Comparison of ENCODE assay signal across 14 cellular contexts in genomic region chr20:32586291-32586690, GRCh38. TPM values are rescaled to one million over a fixed set of nuclear protein-coding genes. Genes with fewer than 3 reads are reported as not detected.
DNase-seq lines count a peak whose midpoint lies in the region; ATAC-seq and TF ChIP-seq lines count a peak whose summit lies in the region.
"Had no signal": no experiment of that assay in that cellular context is flagged by ENCODE, and none has a peak within 500 bp of the region (broad histone marks: within the 10 kb centered on the region; RNA-seq: fewer than 3 reads in every experiment).

No MANE protein-coding gene starts in this region.

- no peak for TF ChIP-seq CTCF in WTC11 (IDR thresholded peaks at IDR 0.05)
- TF ChIP-seq CTCF in endodermal cell (conservative IDR thresholded peaks at IDR 0.05), result no peak

- H3K4me1 Mint-ChIP-seq in activated naive CD4-positive, alpha-beta T cell treated with anti-CD3 and anti-CD28 coated beads, Interleukin-2, amount 50 U/mL, for 24 hours, result peaks cover 34% of the 10 kb centered on the region
- H3K4me1 Mint-ChIP-seq in WTC11 (peaks cover 21% of the 10 kb centered on the region), endodermal cell (peaks cover 11% of the 10 kb centered on the region)
- H3K4me1 Mint-ChIP-seq in stimulated activated naive B cell treated with anti-CD40 and anti-IgM and Interleukin-4, amounts not matched to agents 10 μg/mL and 1 μg/mL and 100 μg/mL, for 72 hours, result peaks cover 24 to 28% of the 10 kb centered on the region in 2 donors

- no peak for DNase-seq in activated naive CD4-positive, alpha-beta T cell treated with Interleukin-2 at 50 U/mL for 16 hours
- DNase-seq in WTC11 (ENCODE audit: low spot score), result no peak
- no peak for DNase-seq in endodermal cell
- DNase-seq in stimulated activated naive B cell treated with anti-CD40 and anti-IgM and Interleukin-4, amounts not matched to agents 10 μg/mL and 1 μg/mL and 100 μg/mL, for 72 hours, result no peak
- DNase-seq in T1000 (lab: John Stamatoyannopoulos, UW), result no peak
- DNase-seq: DND-41; effector CD4-positive, alpha-beta T cell; NCI-H1694; NCI-H510A had no signal

- H3K36me3 ChIP-seq in endodermal cell (ENCODE audit: control insufficient read depth, insufficient read depth, low read length), result no peaks in the 10 kb centered on the region
- H3K36me3 ChIP-seq: ovary had no signal

- no peaks in the 10 kb centered on the region for H3K9me3 ChIP-seq in endodermal cell (ENCODE audit: control insufficient read depth, low read length)
- H3K9me3 ChIP-seq: ovary had no signal

- H3K36me3 Mint-ChIP-seq in activated naive CD4-positive, alpha-beta T cell treated with anti-CD3 and anti-CD28 coated beads, Interleukin-2, amount 50 U/mL, for 24 hours, result no peaks in the 10 kb centered on the region
- H3K36me3 Mint-ChIP-seq in WTC11 (no peaks in the 10 kb centered on the region), endodermal cell (ENCODE audit: low read depth) (no peaks in the 10 kb centered on the region)
- H3K36me3 Mint-ChIP-seq in stimulated activated naive B cell treated with anti-CD40 and anti-IgM and Interleukin-4, amounts not matched to agents 10 μg/mL and 1 μg/mL and 100 μg/mL, for 72 hours, result no peaks in the 10 kb centered on the region

- no peak for ATAC-seq in WTC11
- peak in 1 of 2 donors; percentile 30 for ATAC-seq in stimulated activated naive B cell treated with anti-CD40 and anti-IgM and Interleukin-4, amounts not matched to agents 10 μg/mL and 1 μg/mL and 100 μg/mL, for 72 hours (replicated peaks)
- no peak for ATAC-seq in HG03378 (IDR thresholded peaks at IDR 0.05; ENCODE audit: unreplicated experiment)
- no peak for ATAC-seq in HG03342 (IDR thresholded peaks at IDR 0.05; ENCODE audit: unreplicated experiment)

- CTCF ChIA-PET in WTC11 (lab: Charles Lee), result interaction anchor here (0.5 to 1.8 kb wide), 5 partner anchors 14 to 283 kb away, joined by 3 to 5 read pairs (median 3); no protein-coding TSS in a partner anchor

- no peaks in the 10 kb centered on the region for H3K9me3 Mint-ChIP-seq in activated naive CD4-positive, alpha-beta T cell treated with anti-CD3 and anti-CD28 coated beads, Interleukin-2, amount 50 U/mL, for 24 hours
- no peaks in the 10 kb centered on the region for H3K9me3 Mint-ChIP-seq in WTC11
- H3K9me3 Mint-ChIP-seq in endodermal cell, result no peaks in the 10 kb centered on the region
- H3K9me3 Mint-ChIP-seq in stimulated activated naive B cell treated with anti-CD40 and anti-IgM and Interleukin-4, amounts not matched to agents 10 μg/mL and 1 μg/mL and 100 μg/mL, for 72 hours, result no peaks in the 10 kb centered on the region

- no peaks in the 10 kb centered on the region for H3K4me1 ChIP-seq in endodermal cell (ENCODE audit: control insufficient read depth, insufficient read depth, low read length)

- 77 to 87% methylated on average over 8 of the region's 8 CpGs for WGBS in endodermal cell (ENCODE audit: insufficient coverage in 1 of 2, insufficient read length in 1 of 2), 2 experiments

- peaks cover 25% of the 10 kb centered on the region for H3K27me3 ChIP-seq in endodermal cell (ENCODE audit: control insufficient read depth, insufficient read depth, low read length, poor library complexity, severe bottlenecking)
- H3K27me3 ChIP-seq: ovary had no signal

- no peak overlapping the region for H3K4me3 ChIP-seq in endodermal cell (ENCODE audit: low read length)
- H3K4me3 ChIP-seq: lung, ovary had no signal

- H3K9ac ChIP-seq in endodermal cell (ENCODE audit: extremely low read depth, low read length, poor library complexity, severe bottlenecking), result no peak overlapping the region

- H3K27me3 Mint-ChIP-seq in activated naive CD4-positive, alpha-beta T cell treated with anti-CD3 and anti-CD28 coated beads, Interleukin-2, amount 50 U/mL, for 24 hours, result no peaks in the 10 kb centered on the region
- H3K27me3 Mint-ChIP-seq in WTC11 (ENCODE audit: low read depth) (peaks cover 33% of the 10 kb centered on the region), endodermal cell (ENCODE audit: insufficient read depth) (peaks cover 51% of the 10 kb centered on the region)
- peaks cover 28 to 29% of the 10 kb centered on the region in 2 donors for H3K27me3 Mint-ChIP-seq in stimulated activated naive B cell treated with anti-CD40 and anti-IgM and Interleukin-4, amounts not matched to agents 10 μg/mL and 1 μg/mL and 100 μg/mL, for 72 hours

- no peak overlapping the region for H3K27ac ChIP-seq in endodermal cell (ENCODE audit: low read depth, low read length)
- H3K27ac ChIP-seq: ovary had no signal

- H3K27ac Mint-ChIP-seq in activated naive CD4-positive, alpha-beta T cell treated with anti-CD3 and anti-CD28 coated beads, Interleukin-2, amount 50 U/mL, for 24 hours, result peak overlapping the region; percentile 31
- H3K27ac Mint-ChIP-seq in WTC11, result no peak overlapping the region
- no peak overlapping the region for H3K27ac Mint-ChIP-seq in endodermal cell
- H3K27ac Mint-ChIP-seq in stimulated activated naive B cell treated with anti-CD40 and anti-IgM and Interleukin-4, amounts not matched to agents 10 μg/mL and 1 μg/mL and 100 μg/mL, for 72 hours, result peak overlapping the region; percentile 85

- peak overlapping the region; percentile 91 for H3K4me3 Mint-ChIP-seq in activated naive CD4-positive, alpha-beta T cell treated with anti-CD3 and anti-CD28 coated beads, Interleukin-2, amount 50 U/mL, for 24 hours
- H3K4me3 Mint-ChIP-seq in WTC11 (peak overlapping the region; percentile 81), endodermal cell (peak overlapping the region; percentile 58)
- H3K4me3 Mint-ChIP-seq in stimulated activated naive B cell treated with anti-CD40 and anti-IgM and Interleukin-4, amounts not matched to agents 10 μg/mL and 1 μg/mL and 100 μg/mL, for 72 hours, result peak overlapping the region; percentile 81 to 92

- POLR2A ChIA-PET in WTC11 (lab: Charles Lee), result no interaction called here

TF ChIP-seq in WTC11, 78 proteins besides CTCF, POLR2A, EP300 and RAD21 (continues in another document):
- TF ChIP-seq SMAD4 (CRISPR knock-in tag; IDR thresholded peaks at IDR 0.05), result no peak
- TF ChIP-seq ARID4B (CRISPR knock-in tag; IDR thresholded peaks at IDR 0.05; ENCODE audit: borderline replicate concordance), result no peak
- TF ChIP-seq ATF2 (CRISPR knock-in tag; IDR thresholded peaks at IDR 0.05; ENCODE audit: borderline replicate concordance, low read depth), result no peak

RNA-seq across cellular contexts. Expression of gene NOL4L, which starts 1.2 kb away (rescaled TPM):
- total RNA-seq in WTC11 (2021) (24.0 to 29.0 TPM (median 25.6 TPM) in 3 replicates), endodermal cell (10 to 100 TPM; 39.6 to 50.7 TPM)
- 44.8 TPM for polyA plus RNA-seq in endodermal cell (2013, experiment 1 of 2)
- polyA plus RNA-seq in endodermal cell (2013, experiment 2 of 2), result 45.4 TPM

Comparison
In these comparisons a context has a peak if more than half of its experiments do, and no peak if none do; other contexts are left out.
1. H3K27ac Mint-ChIP-seq: peak in activated naive CD4-positive, alpha-beta T cell treated with anti-CD3 and anti-CD28 coated beads, Interleukin-2, amount 50 U/mL, for 24 hours (single experiment) and stimulated activated naive B cell treated with anti-CD40 and anti-IgM and Interleukin-4, amounts not matched to agents 10 μg/mL and 1 μg/mL and 100 μg/mL, for 72 hours (single experiment); none in WTC11 (single experiment) and endodermal cell (single experiment).
2. Peak in every context shown above with its lines, with median percentiles within 50 percentile points of each other: H3K4me3 Mint-ChIP-seq.